Comparison of ENCODE assay signal across 32 cellular contexts in the genomic region with DNA sequence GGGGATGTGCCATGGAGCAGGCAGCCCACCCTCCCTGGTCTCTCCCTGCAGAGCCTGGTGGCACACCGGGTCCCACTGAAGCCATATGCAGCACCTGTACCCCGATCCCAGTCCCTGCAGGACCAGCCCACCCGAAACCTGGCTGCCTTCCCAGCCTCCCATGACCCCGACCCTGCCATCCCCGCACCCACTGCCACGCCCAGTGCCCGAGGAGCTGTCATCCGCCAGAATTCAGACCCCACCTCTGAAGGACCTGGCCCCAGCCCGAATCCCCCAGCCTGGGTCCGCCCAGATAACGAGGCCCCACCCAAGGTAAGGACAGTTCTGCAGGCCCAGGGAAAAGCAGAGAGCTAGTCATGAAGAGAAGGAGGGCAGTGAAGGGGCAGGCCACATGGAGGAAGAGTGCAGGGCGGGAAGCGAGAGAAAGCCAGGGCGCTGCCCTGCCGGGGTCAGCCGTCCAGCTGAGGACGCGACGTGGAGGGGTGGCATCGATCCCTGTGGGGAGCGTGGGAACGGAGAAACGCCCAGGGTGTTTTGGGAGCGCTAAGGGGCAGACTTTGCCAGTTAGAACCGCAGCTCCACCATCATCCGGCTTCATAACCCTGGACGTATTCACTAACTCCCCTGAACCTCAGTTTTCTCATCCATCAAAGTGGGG. TPM values are rescaled to one million over a fixed set of nuclear protein-coding genes. Genes with fewer than 3 reads are reported as not detected.
DNase-seq lines count a peak whose midpoint lies in the region; ATAC-seq, FAIRE-seq and TF ChIP-seq lines count a peak whose summit lies in the region.
"Had no signal": no experiment of that assay in that cellular context is flagged by ENCODE, and none has a peak within 500 bp of the region (broad histone marks: within the 10 kb centered on the region; RNA-seq: fewer than 3 reads in every experiment).

No MANE protein-coding gene starts in this region.

- intact Hi-C loops in endothelial cell of umbilical vein (cut with micrococcal nuclease) (no loop called here), HepG2 (cut with micrococcal nuclease; ENCODE audit: unreplicated experiment) (no loop called here)

- H3K79me2 ChIP-seq in OCI-LY3 (ENCODE audit: low read length) (no peaks in the 10 kb centered on the region), endothelial cell of umbilical vein (ENCODE audit: control insufficient read depth, insufficient read depth, low read length) (no peaks in the 10 kb centered on the region), HepG2 (ENCODE audit: insufficient read depth, low read length) (no peaks in the 10 kb centered on the region)

- dilution Hi-C loops in endothelial cell of umbilical vein (cut with MboI; ENCODE audit: extremely low pct_ligation_motif_present, low sequenced_read_pairs): no loop called here

- POLR2A ChIA-PET in endothelial cell of umbilical vein (lab: Charles Lee): no interaction called here
- POLR2A ChIA-PET in HepG2 (lab: Yijun Ruan, JAX): no interaction called here

- CTCF ChIA-PET in endothelial cell of umbilical vein (lab: Charles Lee) (interaction anchor here (1.0 to 2.2 kb wide), 5 partner anchors 101 to 181 kb away, joined by 3 to 10 read pairs (median 3); a partner anchor contains a TSS), HepG2 (lab: Yijun Ruan, JAX; ENCODE audit: low intra/inter-chr PET ratio, low total read pairs) (no interaction called here)

- no peaks in the 10 kb centered on the region for H3K9me3 ChIP-seq in OCI-LY3 (ENCODE audit: insufficient read depth, low read length)
- H3K9me3 ChIP-seq in endothelial cell of umbilical vein (replicated peaks; ENCODE audit: control insufficient read depth, insufficient read depth, low read length): no peaks in the 10 kb centered on the region
- no peaks in the 10 kb centered on the region for H3K9me3 ChIP-seq in HepG2 (ENCODE audit: low read length)
- H3K9me3 ChIP-seq: Caco-2, HAP-1, MG63 had no signal

- H2AFZ ChIP-seq in OCI-LY3 (ENCODE audit: low read depth, low read length) (no peak overlapping the region), endothelial cell of umbilical vein (ENCODE audit: low read depth, low read length) (no peak overlapping the region), HepG2 (ENCODE audit: low read length) (no peak overlapping the region)
- H2AFZ ChIP-seq: GM23248 had no signal

- peaks cover 14% of the 10 kb centered on the region for H3K4me1 ChIP-seq in OCI-LY3 (ENCODE audit: low read length)
- no peaks in the 10 kb centered on the region for H3K4me1 ChIP-seq in endothelial cell of umbilical vein (ENCODE audit: control insufficient read depth, extremely low read depth, insufficient read depth, low read length)
- H3K4me1 ChIP-seq in HepG2 (ENCODE audit: insufficient read depth, low read length): no peaks in the 10 kb centered on the region
- H3K4me1 ChIP-seq: Caco-2, HAP-1 had no signal

- H3K4me3 ChIP-seq in OCI-LY3 (ENCODE audit: low read length): no peak overlapping the region
- H3K4me3 ChIP-seq in endothelial cell of umbilical vein (replicated peaks in 1 of 3; ENCODE audit: insufficient read depth in 1 of 3, low read depth in 1 of 3, low read length in 3 of 3): no peak overlapping the region
- no peak overlapping the region for H3K4me3 ChIP-seq in HepG2 (replicated peaks in 1 of 3; ENCODE audit: insufficient read depth in 1 of 3, low read depth in 2 of 3, low read length in 3 of 3)
- H3K4me3 ChIP-seq in foreskin fibroblast (ENCODE audit: low read depth in 1 of 2, low read length in 2 of 2): no peak overlapping the region
- H3K4me3 ChIP-seq: GM23248, HAP-1, MG63 had no signal

- no peak for TF ChIP-seq RAD21 in HepG2 (CRISPR knock-in tag; IDR thresholded peaks at IDR 0.05)

- no peak for ATAC-seq in HepG2
- ATAC-seq in GM18498 (IDR thresholded peaks at IDR 0.05; ENCODE audit: unreplicated experiment): no peak
- ATAC-seq: CD8-positive, alpha-beta T cell; T-cell had no signal

- WGBS in HepG2 (ENCODE audit: low lambda C conversion rate): 93% methylated on average over 22 of the region's 27 CpGs

- peak overlapping the region; percentile 53; the same call in 1 of the 2 replicates for H3K4me2 ChIP-seq in OCI-LY3 (ENCODE audit: low read length)
- H3K4me2 ChIP-seq in endothelial cell of umbilical vein (ENCODE audit: insufficient read depth, low read length): no peak overlapping the region
- H3K4me2 ChIP-seq in HepG2 (ENCODE audit: low read depth, low read length): no peak overlapping the region

- H3K27ac ChIP-seq in OCI-LY3 (ENCODE audit: low read length): no peak overlapping the region
- H3K27ac ChIP-seq in endothelial cell of umbilical vein (ENCODE audit: insufficient read depth, low read depth, low read length): no peak overlapping the region
- H3K27ac ChIP-seq in HepG2 (ENCODE audit: extremely low read length, insufficient read depth, low read length): no peak overlapping the region
- H3K27ac ChIP-seq: C4-2B, GM23248 had no signal

- BruUV-seq in endothelial cell of umbilical vein (replicated peaks; lab: Mats Ljungman, UMichigan): TSS peak; percentile 4
- no TSS peak for BruUV-seq in HepG2 (replicated peaks; lab: Mats Ljungman, UMichigan)

- H3K27me3 ChIP-seq in OCI-LY3 (ENCODE audit: low read depth, low read length) (no peaks in the 10 kb centered on the region), endothelial cell of umbilical vein (ENCODE audit: control insufficient read depth in 2 of 2, insufficient read depth in 2 of 2, low read length in 2 of 2) (no peaks in the 10 kb centered on the region), HepG2 (ENCODE audit: control insufficient read depth in 1 of 2, insufficient read depth in 2 of 2, low read length in 2 of 2) (no peaks in the 10 kb centered on the region)
- H3K27me3 ChIP-seq: MG63 had no signal

- TF ChIP-seq POLR2A in endothelial cell of umbilical vein (IDR thresholded peaks at IDR 0.05; ENCODE audit: low read depth, low read length) (no peak), HepG2 (IDR thresholded peaks at IDR 0.05; ENCODE audit: insufficient read depth in 1 of 2, low read depth in 2 of 2, low read length in 2 of 2) (no peak)

- FAIRE-seq in endothelial cell of umbilical vein (lab: Jason Lieb, UNC): no peak
- no peak for FAIRE-seq in HepG2 (lab: Jason Lieb, UNC)
- FAIRE-seq: GM12891, GM19239 had no signal

- no peak for TF ChIP-seq EP300 in HepG2 (IDR thresholded peaks at IDR 0.05; ENCODE audit: low read depth in 2 of 2, low read length in 2 of 2)
- TF ChIP-seq EP300 in HepG2 (CRISPR knock-in tag; IDR thresholded peaks at IDR 0.05; ENCODE audit: borderline replicate concordance): no peak

- no peak for DNase-seq in endothelial cell of umbilical vein (ENCODE audit: low read depth, low spot score)
- DNase-seq in HepG2 (ENCODE audit: low spot score): no peak
- no peak for DNase-seq in foreskin fibroblast
- DNase-seq in middle frontal gyrus (ENCODE audit: extremely low spot score, low spot score): no peak
- DNase-seq in activated T-cell treated with anti-CD3 and anti-CD28 coated beads for 4 hours: no peak
- DNase-seq: Caco-2; CD8-positive, alpha-beta T cell; DMS 273 treated with DMSO at 0.1 percent for 48 hours; DMS79; EL; GDM1; GM23248; KG1; MG63; NCI-H1105 treated with DMSO at 0.1 percent for 48 hours; NCI-H146; NCI-H1930; NCI-H2107; NCI-H526; RPMI8226; SHP77; T-cell had no signal

- H4K20me1 ChIP-seq in OCI-LY3 (ENCODE audit: insufficient read depth, low read length) (no peaks in the 10 kb centered on the region), endothelial cell of umbilical vein (replicated peaks; ENCODE audit: control insufficient read depth, extremely low read depth, insufficient read depth, low read length) (no peaks in the 10 kb centered on the region), HepG2 (ENCODE audit: insufficient read depth, low read length) (no peaks in the 10 kb centered on the region)

- H3K9ac ChIP-seq in OCI-LY3 (ENCODE audit: low read length): no peak overlapping the region
- H3K9ac ChIP-seq in endothelial cell of umbilical vein (replicated peaks; ENCODE audit: extremely low read depth, insufficient read depth, low read length): no peak overlapping the region
- H3K9ac ChIP-seq in HepG2 (ENCODE audit: insufficient read depth, low read depth, low read length): no peak overlapping the region
- H3K9ac ChIP-seq: GM23248 had no signal

- TF ChIP-seq CTCF in OCI-LY3 (IDR thresholded peaks at IDR 0.05; ENCODE audit: low read depth, low read length) (no peak), endothelial cell of umbilical vein (IDR thresholded peaks at IDR 0.05; ENCODE audit: extremely low read depth in 1 of 2, insufficient read depth in 1 of 2, low read depth in 1 of 2, low read length in 2 of 2) (no peak), HepG2 (CRISPR knock-in tag; IDR thresholded peaks at IDR 0.05) (no peak), foreskin fibroblast (IDR thresholded peaks at IDR 0.05; ENCODE audit: low read depth, low read length) (no peak)

- in situ Hi-C loops in HepG2 (cut with HindIII; ENCODE audit: extremely low pct_ligation_motif_present, low pct_unique_long_range_greater_than_20kb): loop anchor here (10.0 kb wide), 1 partner anchor 337 kb away; a partner anchor contains a TSS

- no peaks in the 10 kb centered on the region for H3K9me1 ChIP-seq in endothelial cell of umbilical vein (replicated peaks; ENCODE audit: control insufficient read depth, extremely low read depth, insufficient read depth, low read length)

- peaks cover 7% of the 10 kb centered on the region for H3K36me3 ChIP-seq in OCI-LY3 (replicated peaks; ENCODE audit: low read depth, low read length)
- peaks cover 3 to 70% of the 10 kb centered on the region in 2 experiments for H3K36me3 ChIP-seq in endothelial cell of umbilical vein (ENCODE audit: control insufficient read depth in 2 of 2, extremely low read depth in 1 of 2, insufficient read depth in 2 of 2, low read length in 2 of 2)
- H3K36me3 ChIP-seq in HepG2 (replicated peaks in 1 of 2; ENCODE audit: control insufficient read depth in 1 of 2, insufficient read depth in 2 of 2, low read length in 2 of 2): peaks cover 36 to 79% of the 10 kb centered on the region in 2 experiments; a peak in 4 of 5 replicates

RNA-seq across cellular contexts. Expression of a gene that starts 7.8 kb away (rescaled TPM):
- total RNA-seq in endothelial cell of umbilical vein (1.0 and 1.5 TPM in 2 replicates), HepG2 (2016; rRNA removed; fragmentation: Illumina TruSeq; extraction: Trizol) (0.20 TPM in 1 of 2 replicates, not detected in the other)
- polyA plus RNA-seq in endothelial cell of umbilical vein (0.68 and 0.86 TPM in 2 replicates), HepG2 (2011; rRNA removed) (0.59 and 0.82 TPM in 2 replicates)
- polyA plus RNA-seq in endothelial cell of umbilical vein (2011; cell fraction: cytosol; rRNA removed): 0.36 and 0.62 TPM in 2 replicates
- 0.75 and 1.3 TPM in 2 replicates for polyA plus RNA-seq in endothelial cell of umbilical vein (2011; cell fraction: nucleus; rRNA removed)
- polyA plus RNA-seq in endothelial cell of umbilical vein (2012): 0.39 and 1.6 TPM in 2 replicates
- 0.75 and 1.1 TPM in 2 replicates for polyA minus RNA-seq in endothelial cell of umbilical vein
- polyA minus RNA-seq in endothelial cell of umbilical vein (2011; cell fraction: cytosol; rRNA and poly(A)+ RNA removed): not detected
- polyA minus RNA-seq in endothelial cell of umbilical vein (2011; cell fraction: nucleus; rRNA and poly(A)+ RNA removed): 1.3 and 3.8 TPM in 2 replicates
- total RNA-seq in HepG2 (2016; cell fraction: cytosol; rRNA removed; fragmentation: Illumina TruSeq; extraction: Trizol; ENCODE audit: low read depth): not detected in 2 replicates
- 0.28 TPM in 1 of 2 replicates, not detected in the other for total RNA-seq in HepG2 (2016; cell fraction: insoluble cytoplasmic fraction; rRNA removed; fragmentation: Illumina TruSeq; extraction: Trizol)
- total RNA-seq in HepG2 (2016; cell fraction: membrane; rRNA removed; fragmentation: Illumina TruSeq; extraction: Trizol): 0.06 and 0.07 TPM in 2 replicates
- total RNA-seq in HepG2 (2016; cell fraction: nucleus; rRNA removed; fragmentation: Illumina TruSeq; extraction: Trizol): 0.59 and 0.66 TPM in 2 replicates
- 0.22 and 0.34 TPM in 2 replicates for polyA plus RNA-seq in HepG2 (2011; cell fraction: cytosol; rRNA removed)
- polyA plus RNA-seq in HepG2 (2011; cell fraction: nucleus; rRNA removed): 5.9 and 7.7 TPM in 2 replicates
- polyA plus RNA-seq in HepG2 (2012): 0.52 and 0.69 TPM in 2 replicates
- 0.05 and 0.09 TPM in 2 replicates for polyA plus RNA-seq in HepG2 (2016; cell fraction: cytosol; fragmentation: Illumina TruSeq; extraction: Trizol; ENCODE audit: low read depth)
- polyA plus RNA-seq in HepG2 (2016; cell fraction: insoluble cytoplasmic fraction; fragmentation: Illumina TruSeq; extraction: Trizol; ENCODE audit: low read depth): not detected in 2 replicates
- polyA plus RNA-seq in HepG2 (2016; cell fraction: membrane; fragmentation: Illumina TruSeq; extraction: Trizol; ENCODE audit: low read depth): 0.05 TPM in 1 of 2 replicates, not detected in the other
- polyA plus RNA-seq in HepG2 (2016; cell fraction: nucleus; fragmentation: Illumina TruSeq; extraction: Trizol; ENCODE audit: insufficient read depth, low read depth): 0.82 and 0.93 TPM in 2 replicates
- polyA minus RNA-seq in HepG2 (2011; rRNA and poly(A)+ RNA removed; ENCODE audit: low replicate concordance): 0.37 and 1.6 TPM in 2 replicates
- polyA minus RNA-seq in HepG2 (2011; cell fraction: cytosol; rRNA and poly(A)+ RNA removed): not detected in 2 replicates
- polyA minus RNA-seq in HepG2 (2011; cell fraction: nucleus; rRNA and poly(A)+ RNA removed): 6.2 and 6.3 TPM in 2 replicates
- total RNA-seq: SK-MEL-5 had no signal

RNA-seq across cellular contexts. Expression of a gene that starts 11.4 kb away (rescaled TPM):
- total RNA-seq in endothelial cell of umbilical vein (0.76 and 0.84 TPM in 2 replicates), HepG2 (2016; rRNA removed; fragmentation: Illumina TruSeq; extraction: Trizol) (0.25 and 0.53 TPM in 2 replicates)
- polyA plus RNA-seq in endothelial cell of umbilical vein (1.1 and 1.3 TPM in 2 replicates), HepG2 (2011; rRNA removed) (0.59 and 1.3 TPM in 2 replicates)
- polyA plus RNA-seq in endothelial cell of umbilical vein (2011; cell fraction: cytosol; rRNA removed): 0.50 and 0.66 TPM in 2 replicates
- 0.53 and 0.66 TPM in 2 replicates for polyA plus RNA-seq in endothelial cell of umbilical vein (2011; cell fraction: nucleus; rRNA removed)
- 1.0 and 2.5 TPM in 2 replicates for polyA plus RNA-seq in endothelial cell of umbilical vein (2012)
- polyA minus RNA-seq in endothelial cell of umbilical vein: 0.38 and 1.4 TPM in 2 replicates
- polyA minus RNA-seq in endothelial cell of umbilical vein (2011; cell fraction: cytosol; rRNA and poly(A)+ RNA removed): not detected
- polyA minus RNA-seq in endothelial cell of umbilical vein (2011; cell fraction: nucleus; rRNA and poly(A)+ RNA removed): 0.53 and 0.72 TPM in 2 replicates
- 0.20 TPM in 1 of 2 replicates, not detected in the other for total RNA-seq in HepG2 (2016; cell fraction: cytosol; rRNA removed; fragmentation: Illumina TruSeq; extraction: Trizol; ENCODE audit: low read depth)
- 0.12 and 0.39 TPM in 2 replicates for total RNA-seq in HepG2 (2016; cell fraction: insoluble cytoplasmic fraction; rRNA removed; fragmentation: Illumina TruSeq; extraction: Trizol)
- 0.37 and 0.90 TPM in 2 replicates for total RNA-seq in HepG2 (2016; cell fraction: membrane; rRNA removed; fragmentation: Illumina TruSeq; extraction: Trizol)
- total RNA-seq in HepG2 (2016; cell fraction: nucleus; rRNA removed; fragmentation: Illumina TruSeq; extraction: Trizol): 0.31 and 0.44 TPM in 2 replicates
- 0.27 and 0.40 TPM in 2 replicates for polyA plus RNA-seq in HepG2 (2011; cell fraction: cytosol; rRNA removed)
- polyA plus RNA-seq in HepG2 (2011; cell fraction: nucleus; rRNA removed): 6.8 and 8.7 TPM in 2 replicates
- 0.39 and 0.76 TPM in 2 replicates for polyA plus RNA-seq in HepG2 (2012)
- 0.17 and 0.27 TPM in 2 replicates for polyA plus RNA-seq in HepG2 (2016; cell fraction: cytosol; fragmentation: Illumina TruSeq; extraction: Trizol; ENCODE audit: low read depth)
- 0.12 and 0.25 TPM in 2 replicates for polyA plus RNA-seq in HepG2 (2016; cell fraction: insoluble cytoplasmic fraction; fragmentation: Illumina TruSeq; extraction: Trizol; ENCODE audit: low read depth)
- 0.39 and 0.45 TPM in 2 replicates for polyA plus RNA-seq in HepG2 (2016; cell fraction: membrane; fragmentation: Illumina TruSeq; extraction: Trizol; ENCODE audit: low read depth)
- 1.8 and 2.2 TPM in 2 replicates for polyA plus RNA-seq in HepG2 (2016; cell fraction: nucleus; fragmentation: Illumina TruSeq; extraction: Trizol; ENCODE audit: insufficient read depth, low read depth)
- 0.23 and 0.64 TPM in 2 replicates for polyA minus RNA-seq in HepG2 (2011; rRNA and poly(A)+ RNA removed; ENCODE audit: low replicate concordance)
- 0.20 TPM in 1 of 2 replicates, not detected in the other for polyA minus RNA-seq in HepG2 (2011; cell fraction: cytosol; rRNA and poly(A)+ RNA removed)
- polyA minus RNA-seq in HepG2 (2011; cell fraction: nucleus; rRNA and poly(A)+ RNA removed): 0.50 TPM in 1 of 2 replicates, not detected in the other
- total RNA-seq: Caco-2, HT-29 had no signal

RNA-seq across cellular contexts. Expression of a gene that starts 40.5 kb away (rescaled TPM):
- total RNA-seq in endothelial cell of umbilical vein: not detected in 2 replicates
- not detected in 2 replicates for polyA plus RNA-seq in endothelial cell of umbilical vein
- not detected in 2 replicates for polyA plus RNA-seq in endothelial cell of umbilical vein (2011; cell fraction: cytosol; rRNA removed)
- not detected in 2 replicates for polyA plus RNA-seq in endothelial cell of umbilical vein (2011; cell fraction: nucleus; rRNA removed)
- polyA plus RNA-seq in endothelial cell of umbilical vein (2012): 0.35 and 0.70 TPM in 2 replicates
- not detected in 2 replicates for polyA minus RNA-seq in endothelial cell of umbilical vein
- polyA minus RNA-seq in endothelial cell of umbilical vein (2011; cell fraction: cytosol; rRNA and poly(A)+ RNA removed): not detected
- polyA minus RNA-seq in endothelial cell of umbilical vein (2011; cell fraction: nucleus; rRNA and poly(A)+ RNA removed): not detected in 2 replicates
- total RNA-seq in HepG2 (2016; rRNA removed; fragmentation: Illumina TruSeq; extraction: Trizol): not detected in 2 replicates
- not detected in 2 replicates for total RNA-seq in HepG2 (2016; cell fraction: cytosol; rRNA removed; fragmentation: Illumina TruSeq; extraction: Trizol; ENCODE audit: low read depth)
- not detected in 2 replicates for total RNA-seq in HepG2 (2016; cell fraction: insoluble cytoplasmic fraction; rRNA removed; fragmentation: Illumina TruSeq; extraction: Trizol)
- not detected in 2 replicates for total RNA-seq in HepG2 (2016; cell fraction: membrane; rRNA removed; fragmentation: Illumina TruSeq; extraction: Trizol)
- not detected in 2 replicates for total RNA-seq in HepG2 (2016; cell fraction: nucleus; rRNA removed; fragmentation: Illumina TruSeq; extraction: Trizol)
- not detected in 2 replicates for polyA plus RNA-seq in HepG2 (2011; rRNA removed)
- not detected in 2 replicates for polyA plus RNA-seq in HepG2 (2011; cell fraction: cytosol; rRNA removed)
- not detected in 2 replicates for polyA plus RNA-seq in HepG2 (2011; cell fraction: nucleus; rRNA removed)
- 0.35 and 0.58 TPM in 2 replicates for polyA plus RNA-seq in HepG2 (2012)
- polyA plus RNA-seq in HepG2 (2016; cell fraction: cytosol; fragmentation: Illumina TruSeq; extraction: Trizol; ENCODE audit: low read depth): not detected in 2 replicates
- polyA plus RNA-seq in HepG2 (2016; cell fraction: insoluble cytoplasmic fraction; fragmentation: Illumina TruSeq; extraction: Trizol; ENCODE audit: low read depth): not detected in 2 replicates
- polyA plus RNA-seq in HepG2 (2016; cell fraction: membrane; fragmentation: Illumina TruSeq; extraction: Trizol; ENCODE audit: low read depth): not detected in 2 replicates
- polyA plus RNA-seq in HepG2 (2016; cell fraction: nucleus; fragmentation: Illumina TruSeq; extraction: Trizol; ENCODE audit: insufficient read depth, low read depth): not detected in 2 replicates
- not detected in 2 replicates for polyA minus RNA-seq in HepG2 (2011; rRNA and poly(A)+ RNA removed; ENCODE audit: low replicate concordance)
- polyA minus RNA-seq in HepG2 (2011; cell fraction: cytosol; rRNA and poly(A)+ RNA removed): not detected in 2 replicates
- polyA minus RNA-seq in HepG2 (2011; cell fraction: nucleus; rRNA and poly(A)+ RNA removed): not detected in 2 replicates
- total RNA-seq: A673; B cell; Caco-2; CD8-positive, alpha-beta T cell; GM23248; HT-29; SK-MEL-5 had no signal

RNA-seq across cellular contexts. Expression of a gene that starts 48.3 kb away (rescaled TPM):
- total RNA-seq in endothelial cell of umbilical vein (50.2 and 58.2 TPM in 2 replicates), HepG2 (2016; rRNA removed; fragmentation: Illumina TruSeq; extraction: Trizol) (47.2 and 47.9 TPM in 2 replicates)
- polyA plus RNA-seq in endothelial cell of umbilical vein (95.2 and 110 TPM in 2 replicates), HepG2 (2011; rRNA removed) (35.0 and 35.4 TPM in 2 replicates)
- polyA plus RNA-seq in endothelial cell of umbilical vein (2011; cell fraction: cytosol; rRNA removed): 58.8 and 69.9 TPM in 2 replicates
- 36.2 and 41.8 TPM in 2 replicates for polyA plus RNA-seq in endothelial cell of umbilical vein (2011; cell fraction: nucleus; rRNA removed)
- polyA plus RNA-seq in endothelial cell of umbilical vein (2012): 43.6 and 61.0 TPM in 2 replicates
- 49.5 and 53.3 TPM in 2 replicates for polyA minus RNA-seq in endothelial cell of umbilical vein
- polyA minus RNA-seq in endothelial cell of umbilical vein (2011; cell fraction: cytosol; rRNA and poly(A)+ RNA removed): 31.9 TPM
- polyA minus RNA-seq in endothelial cell of umbilical vein (2011; cell fraction: nucleus; rRNA and poly(A)+ RNA removed): 16.2 and 18.0 TPM in 2 replicates
- total RNA-seq in HepG2 (2016; cell fraction: cytosol; rRNA removed; fragmentation: Illumina TruSeq; extraction: Trizol; ENCODE audit: low read depth): 22.1 and 25.5 TPM in 2 replicates
- 40.6 and 48.7 TPM in 2 replicates for total RNA-seq in HepG2 (2016; cell fraction: insoluble cytoplasmic fraction; rRNA removed; fragmentation: Illumina TruSeq; extraction: Trizol)
- total RNA-seq in HepG2 (2016; cell fraction: membrane; rRNA removed; fragmentation: Illumina TruSeq; extraction: Trizol): 28.0 and 32.2 TPM in 2 replicates
- total RNA-seq in HepG2 (2016; cell fraction: nucleus; rRNA removed; fragmentation: Illumina TruSeq; extraction: Trizol): 21.3 and 23.1 TPM in 2 replicates
- polyA plus RNA-seq in HepG2 (2011; cell fraction: cytosol; rRNA removed): 31.3 and 45.3 TPM in 2 replicates
- polyA plus RNA-seq in HepG2 (2011; cell fraction: nucleus; rRNA removed): 41.0 and 42.8 TPM in 2 replicates
- 19.7 and 27.6 TPM in 2 replicates for polyA plus RNA-seq in HepG2 (2012)
- polyA plus RNA-seq in HepG2 (2016; cell fraction: cytosol; fragmentation: Illumina TruSeq; extraction: Trizol; ENCODE audit: low read depth): 21.7 and 29.8 TPM in 2 replicates
- polyA plus RNA-seq in HepG2 (2016; cell fraction: insoluble cytoplasmic fraction; fragmentation: Illumina TruSeq; extraction: Trizol; ENCODE audit: low read depth): 44.9 and 50.2 TPM in 2 replicates
- 22.8 and 26.7 TPM in 2 replicates for polyA plus RNA-seq in HepG2 (2016; cell fraction: membrane; fragmentation: Illumina TruSeq; extraction: Trizol; ENCODE audit: low read depth)
- polyA plus RNA-seq in HepG2 (2016; cell fraction: nucleus; fragmentation: Illumina TruSeq; extraction: Trizol; ENCODE audit: insufficient read depth, low read depth): 36.1 and 36.6 TPM in 2 replicates
- 77.5 and 91.1 TPM in 2 replicates for polyA minus RNA-seq in HepG2 (2011; rRNA and poly(A)+ RNA removed; ENCODE audit: low replicate concordance)
- polyA minus RNA-seq in HepG2 (2011; cell fraction: cytosol; rRNA and poly(A)+ RNA removed): 17.0 and 18.5 TPM in 2 replicates
- 20.0 and 27.3 TPM in 2 replicates for polyA minus RNA-seq in HepG2 (2011; cell fraction: nucleus; rRNA and poly(A)+ RNA removed)

RNA-seq across cellular contexts. Expression of a gene that starts 48.5 kb away (rescaled TPM):
- total RNA-seq in endothelial cell of umbilical vein: 60.2 and 61.0 TPM in 2 replicates
- polyA plus RNA-seq in endothelial cell of umbilical vein: 87.6 and 121 TPM in 2 replicates
- polyA plus RNA-seq in endothelial cell of umbilical vein (2011; cell fraction: cytosol; rRNA removed): 89.6 and 94.4 TPM in 2 replicates
- polyA plus RNA-seq in endothelial cell of umbilical vein (2011; cell fraction: nucleus; rRNA removed): 92.1 and 116 TPM in 2 replicates
- 71.6 and 77.0 TPM in 2 replicates for polyA plus RNA-seq in endothelial cell of umbilical vein (2012)
- polyA minus RNA-seq in endothelial cell of umbilical vein: 69.9 and 71.4 TPM in 2 replicates
- 120 TPM for polyA minus RNA-seq in endothelial cell of umbilical vein (2011; cell fraction: cytosol; rRNA and poly(A)+ RNA removed)
- 18.8 and 28.9 TPM in 2 replicates for polyA minus RNA-seq in endothelial cell of umbilical vein (2011; cell fraction: nucleus; rRNA and poly(A)+ RNA removed)
- total RNA-seq in HepG2 (2016; rRNA removed; fragmentation: Illumina TruSeq; extraction: Trizol): 35.7 and 44.1 TPM in 2 replicates
- total RNA-seq in HepG2 (2016; cell fraction: cytosol; rRNA removed; fragmentation: Illumina TruSeq; extraction: Trizol; ENCODE audit: low read depth): 16.6 and 21.0 TPM in 2 replicates
- total RNA-seq in HepG2 (2016; cell fraction: insoluble cytoplasmic fraction; rRNA removed; fragmentation: Illumina TruSeq; extraction: Trizol): 35.1 and 40.1 TPM in 2 replicates
- total RNA-seq in HepG2 (2016; cell fraction: membrane; rRNA removed; fragmentation: Illumina TruSeq; extraction: Trizol): 55.7 and 57.0 TPM in 2 replicates
- total RNA-seq in HepG2 (2016; cell fraction: nucleus; rRNA removed; fragmentation: Illumina TruSeq; extraction: Trizol): 35.7 and 36.1 TPM in 2 replicates
- polyA plus RNA-seq in HepG2 (2011; rRNA removed): 45.4 and 49.9 TPM in 2 replicates
- polyA plus RNA-seq in HepG2 (2011; cell fraction: cytosol; rRNA removed): 56.8 and 59.9 TPM in 2 replicates
- polyA plus RNA-seq in HepG2 (2011; cell fraction: nucleus; rRNA removed): 75.7 and 85.0 TPM in 2 replicates
- 54.2 and 62.3 TPM in 2 replicates for polyA plus RNA-seq in HepG2 (2012)
- polyA plus RNA-seq in HepG2 (2016; cell fraction: cytosol; fragmentation: Illumina TruSeq; extraction: Trizol; ENCODE audit: low read depth): 28.1 and 30.9 TPM in 2 replicates
- 58.7 and 75.7 TPM in 2 replicates for polyA plus RNA-seq in HepG2 (2016; cell fraction: insoluble cytoplasmic fraction; fragmentation: Illumina TruSeq; extraction: Trizol; ENCODE audit: low read depth)
- polyA plus RNA-seq in HepG2 (2016; cell fraction: membrane; fragmentation: Illumina TruSeq; extraction: Trizol; ENCODE audit: low read depth): 80.2 and 86.8 TPM in 2 replicates
- 94.6 and 94.8 TPM in 2 replicates for polyA plus RNA-seq in HepG2 (2016; cell fraction: nucleus; fragmentation: Illumina TruSeq; extraction: Trizol; ENCODE audit: insufficient read depth, low read depth)
- 83.4 and 279 TPM in 2 replicates for polyA minus RNA-seq in HepG2 (2011; rRNA and poly(A)+ RNA removed; ENCODE audit: low replicate concordance)
- 40.3 and 46.3 TPM in 2 replicates for polyA minus RNA-seq in HepG2 (2011; cell fraction: cytosol; rRNA and poly(A)+ RNA removed)
- polyA minus RNA-seq in HepG2 (2011; cell fraction: nucleus; rRNA and poly(A)+ RNA removed): 27.2 and 33.9 TPM in 2 replicates
